ENCODE assay signal across 27 cellular contexts in the genomic region with DNA sequence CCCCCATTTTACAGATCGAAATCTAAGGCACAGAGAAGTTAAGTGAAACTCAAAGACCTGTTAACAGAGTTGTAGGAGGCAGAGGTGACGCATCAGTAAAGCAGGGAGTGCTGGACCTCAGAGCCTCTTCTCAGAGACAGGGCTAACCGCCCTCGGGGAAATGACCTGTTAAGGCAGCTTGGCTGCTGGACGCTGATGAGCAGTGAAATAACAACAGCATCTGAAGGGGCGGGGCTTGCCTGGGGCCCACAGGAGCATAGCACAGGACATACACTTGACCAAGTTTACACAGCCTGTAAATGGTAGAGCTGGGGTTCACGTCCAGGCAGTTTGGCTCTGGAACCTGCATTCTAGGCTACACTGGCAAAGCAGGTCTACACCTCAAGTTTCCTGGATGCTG. TPM values are rescaled to one million over a fixed set of nuclear protein-coding genes. Genes with fewer than 3 reads are reported as not detected.
DNase-seq lines count a peak whose midpoint lies in the region; ATAC-seq, FAIRE-seq and TF ChIP-seq lines count a peak whose summit lies in the region.
"Had no signal": no experiment of that assay in that cellular context is flagged by ENCODE, and none has a peak within 500 bp of the region (broad histone marks: within the 10 kb centered on the region; RNA-seq: fewer than 3 reads in every experiment).

No MANE protein-coding gene starts in this region.

- no peak for TF ChIP-seq POLR2A in breast epithelium (IDR thresholded peaks at IDR 0.05)

- WGBS in pancreas, 2 donors: 50 to 61% methylated on average over 7 of the region's 7 CpGs

- H3K27ac ChIP-seq in breast epithelium: no peak overlapping the region
- no peak overlapping the region for H3K27ac ChIP-seq in pancreas
- H3K27ac ChIP-seq: BLaER1 treated with 17β-estradiol and CSF1 and Interleukin-3, amounts not matched to agents 10 nM and 100 nM; KMS-11; PC-9; psoas muscle; thoracic aorta had no signal

- no peaks in the 10 kb centered on the region for H3K36me3 ChIP-seq in breast epithelium
- H3K36me3 ChIP-seq in pancreas: no peaks in the 10 kb centered on the region
- H3K36me3 ChIP-seq: BLaER1 treated with 17β-estradiol and CSF1 and Interleukin-3, amounts not matched to agents 10 nM and 100 nM; thoracic aorta had no signal

- POLR2A ChIA-PET in MCF 10A (lab: Yijun Ruan, JAX): no interaction called here

- H3K27ac Mint-ChIP-seq in MCF 10A (ENCODE audit: low read depth, unreplicated experiment): no peak overlapping the region
- H3K27ac Mint-ChIP-seq: GM23338 had no signal

- FAIRE-seq in pancreas (lab: Jason Lieb, UNC): no peak
- FAIRE-seq: astrocyte had no signal

- ATAC-seq in pancreas: no peak
- ATAC-seq in HG03460 (IDR thresholded peaks at IDR 0.05; ENCODE audit: unreplicated experiment): no peak
- no peak for ATAC-seq in HG02852 (IDR thresholded peaks at IDR 0.05; ENCODE audit: unreplicated experiment)
- ATAC-seq in activated T-cell treated with anti-CD3 and anti-CD28 coated beads, Interleukin-2, amount 50 U/mL, for 4 hours: no peak
- ATAC-seq: GM23338, psoas muscle had no signal

- H3K9me3 ChIP-seq in breast epithelium (peaks cover 18 to 26% of the 10 kb centered on the region in 2 donors), pancreas (no peaks in the 10 kb centered on the region)
- H3K9me3 ChIP-seq: SK-N-SH had no signal

- H3K9me3 Mint-ChIP-seq in MCF 10A (ENCODE audit: unreplicated experiment): no peaks in the 10 kb centered on the region
- no peaks in the 10 kb centered on the region for H3K9me3 Mint-ChIP-seq in activated T-cell treated with anti-CD3 and anti-CD28 coated beads, Interleukin-2, amount 50 U/mL, for 4 hours

- H3K4me3 ChIP-seq in breast epithelium: no peak overlapping the region
- no peak overlapping the region for H3K4me3 ChIP-seq in pancreas
- H3K4me3 ChIP-seq: BLaER1 treated with 17β-estradiol and CSF1 and Interleukin-3, amounts not matched to agents 10 nM and 100 nM; GM23338; PC-9; psoas muscle; thoracic aorta had no signal

- no peaks in the 10 kb centered on the region for H3K36me3 Mint-ChIP-seq in MCF 10A (ENCODE audit: insufficient read depth, unreplicated experiment)
- no peaks in the 10 kb centered on the region for H3K36me3 Mint-ChIP-seq in activated T-cell treated with anti-CD3 and anti-CD28 coated beads, Interleukin-2, amount 50 U/mL, for 4 hours (ENCODE audit: insufficient read depth)

- no peaks in the 10 kb centered on the region for H3K4me1 ChIP-seq in breast epithelium
- no peaks in the 10 kb centered on the region for H3K4me1 ChIP-seq in pancreas
- H3K4me1 ChIP-seq: psoas muscle had no signal

- H3K4me1 Mint-ChIP-seq in MCF 10A (ENCODE audit: insufficient read depth, unreplicated experiment): peaks cover 5% of the 10 kb centered on the region
- H3K4me1 Mint-ChIP-seq in activated T-cell treated with anti-CD3 and anti-CD28 coated beads, Interleukin-2, amount 50 U/mL, for 4 hours (ENCODE audit: low read depth): peaks cover 3% of the 10 kb centered on the region
- H3K4me1 Mint-ChIP-seq: GM23338 had no signal

- CTCF ChIA-PET in MCF 10A (lab: Yijun Ruan, JAX): no interaction called here

- H3K27me3 ChIP-seq in breast epithelium (peaks cover 0 to 10% of the 10 kb centered on the region in 2 donors), pancreas (peaks cover 0 to under 1% (median 0%) of the 10 kb centered on the region in 4 donors)
- H3K27me3 ChIP-seq: BLaER1 treated with 17β-estradiol and CSF1 and Interleukin-3, amounts not matched to agents 10 nM and 100 nM had no signal

- DNase-seq in MCF 10A (ENCODE audit: unreplicated experiment) (peak; percentile 71), breast epithelium (ENCODE audit: low spot score in 2 of 2) (no peak), RPMI7951 (ENCODE audit: low read depth) (peak; percentile 85), glomerular visceral epithelial cell (ENCODE audit: extremely low spot score) (peak; percentile 7), pancreas (no peak)
- DNase-seq in activated T-cell treated with anti-CD3 and anti-CD28 coated beads, Interleukin-2, amount 50 U/mL, for 4 hours: no peak
- DNase-seq: activated CD4-positive, alpha-beta T cell treated with anti-CD3 and anti-CD28 coated beads for 4 hours; activated gamma-delta T cell treated with Interleukin-2 at 50 U/mL for 16 hours; cortex of kidney; hypothalamus; midbrain; NCI-H1105 treated with DMSO at 0.1 percent for 48 hours; NCI-H2107; NCI-H524; psoas muscle; SK-N-SH; stimulated activated CD4-positive, alpha-beta T cell treated with anti-CD3 and anti-CD28 coated beads, Interleukin-12 subunit alpha, Interleukin-12 subunit beta, amount 100 ng/mL, for 4 hours had no signal

- intact Hi-C loops in MCF 10A (cut with micrococcal nuclease): no loop called here
- intact Hi-C loops in breast epithelium (cut with DNase I; ENCODE audit: low total_unique reads): no loop called here
- intact Hi-C loops in pancreas (cut with DNase I): no loop called here

- H3K4me3 Mint-ChIP-seq in MCF 10A (ENCODE audit: unreplicated experiment): no peak overlapping the region
- H3K4me3 Mint-ChIP-seq in activated T-cell treated with anti-CD3 and anti-CD28 coated beads, Interleukin-2, amount 50 U/mL, for 4 hours: no peak overlapping the region
- H3K4me3 Mint-ChIP-seq: GM23338 had no signal

- H3K27me3 Mint-ChIP-seq in MCF 10A (ENCODE audit: insufficient read depth, unreplicated experiment): peaks cover 14% of the 10 kb centered on the region
- H3K27me3 Mint-ChIP-seq in activated T-cell treated with anti-CD3 and anti-CD28 coated beads, Interleukin-2, amount 50 U/mL, for 4 hours (ENCODE audit: low read depth): peaks cover 2% of the 10 kb centered on the region

- TF ChIP-seq CTCF in MCF 10A (IDR thresholded peaks at IDR 0.05; ENCODE audit: unreplicated experiment): no peak
- no peak for TF ChIP-seq CTCF in breast epithelium (IDR thresholded peaks at IDR 0.05)
- TF ChIP-seq CTCF in pancreas (IDR thresholded peaks at IDR 0.05): no peak

- no TSS peak for BruUV-seq in MCF 10A (replicated peaks; lab: Mats Ljungman, UMichigan)

RNA-seq across cellular contexts. Expression of a gene that starts 39.3 kb away (rescaled TPM):
- not detected in 2 replicates for total RNA-seq in MCF 10A (2022)
- total RNA-seq in breast epithelium: not detected
- not detected in 2 replicates for total RNA-seq in RPMI7951 (2014; rRNA removed; shearing (Covaris generic))
- not detected for total RNA-seq in pancreas
- not detected for polyA plus RNA-seq in pancreas
- under 1 TPM; 0.08 to 0.34 (median 0.27) TPM for total RNA-seq in activated T-cell treated with anti-CD3 and anti-CD28 coated beads, Interleukin-2, amount 50 U/mL, for 4 hours
- total RNA-seq: A673, astrocyte, GM23338, PC-9, psoas muscle, thoracic aorta had no signal
- polyA plus RNA-seq: psoas muscle, SK-N-SH had no signal

RNA-seq across cellular contexts. Expression of a gene that starts 58.8 kb away (rescaled TPM):
- total RNA-seq in MCF 10A (2022) (not detected in 2 replicates), breast epithelium (10 to 100 TPM in 1 of 3 donors, 1 to 10 TPM in 2; 3.2 to 10.2 (median 3.3) TPM), pancreas (1 to 10 TPM in 5 of 6 donors, under 1 TPM in 1; 0.60 to 3.1 (median 1.6) TPM)
- total RNA-seq in RPMI7951 (2014; rRNA removed; shearing (Covaris generic)): 0.24 TPM in 1 of 2 replicates, not detected in the other
- 1 to 10 TPM; 2.0 to 2.7 TPM for polyA plus RNA-seq in pancreas
- 1 to 10 TPM; 3.4 to 7.1 (median 3.5) TPM for total RNA-seq in activated T-cell treated with anti-CD3 and anti-CD28 coated beads, Interleukin-2, amount 50 U/mL, for 4 hours
- total RNA-seq: PC-9 had no signal
- polyA plus RNA-seq: neural cell had no signal

Comparison
In these comparisons a context has a peak if more than half of its experiments do, and no peak if none do; other contexts are left out.
1. DNase-seq: peak in MCF 10A (single experiment), RPMI7951 (single experiment) and glomerular visceral epithelial cell (single experiment); none in breast epithelium (0 of 2), pancreas (0 of 6) and activated T-cell treated with anti-CD3 and anti-CD28 coated beads, Interleukin-2, amount 50 U/mL, for 4 hours (single experiment).